8 cellular contexts compared by ENCODE assay signal in the genomic region with DNA sequence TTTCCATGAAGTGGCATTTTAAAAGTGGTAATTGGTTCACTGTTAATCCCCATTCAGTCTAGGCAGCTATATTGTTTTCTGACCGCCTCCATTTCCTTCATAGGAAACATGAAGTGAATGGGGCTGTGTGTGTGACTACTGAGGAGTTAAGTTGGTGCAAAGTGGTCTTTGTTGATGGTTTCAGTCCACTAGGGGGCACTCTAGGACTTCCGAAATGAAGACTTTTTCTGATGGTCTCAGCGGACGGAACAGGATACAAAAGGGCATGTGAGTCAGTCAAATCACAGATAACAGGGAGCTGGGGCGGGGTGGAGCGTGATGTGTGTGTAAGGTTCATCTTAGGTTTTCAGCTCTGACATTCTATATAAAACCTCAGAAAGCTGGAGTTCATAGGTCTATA.
DNase-seq lines count a peak whose midpoint lies in the region; ATAC-seq, FAIRE-seq and TF ChIP-seq lines count a peak whose summit lies in the region.

No MANE protein-coding gene starts in this region.

- no peak overlapping the region for H3K27ac ChIP-seq in ascending aorta

- POLR2A ChIA-PET in AG04449 (lab: Yijun Ruan, JAX) = no interaction called here

- H3K36me3 ChIP-seq in ascending aorta = no peaks in the 10 kb centered on the region

- peaks cover 0 to 6% of the 10 kb centered on the region in 2 donors for H3K4me1 ChIP-seq in ascending aorta

- H3K4me3 ChIP-seq in AG04449 (ENCODE audit: low read depth, low read length) (no peak overlapping the region), ascending aorta (no peak overlapping the region)

- no peaks in the 10 kb centered on the region for H3K27me3 ChIP-seq in ascending aorta

- CTCF ChIA-PET in AG04449 (lab: Yijun Ruan, JAX) = interaction anchor here (1.1 to 1.2 kb wide), 2 partner anchors 13 to 68 kb away, joined by 3 read pairs; no protein-coding TSS in a partner anchor

- H3K9me3 ChIP-seq in ascending aorta = no peaks in the 10 kb centered on the region

- TF ChIP-seq CTCF in AG04449 (IDR thresholded peaks at IDR 0.05; ENCODE audit: insufficient read depth, low read length, missing control alignments) = peak; percentile 25
- peak in 2 of 3 experiments; percentile 34 to 39 for TF ChIP-seq CTCF in ascending aorta (IDR thresholded peaks at IDR 0.05)

- intact Hi-C loops in ascending aorta (cut with DNase I) = loop anchor here (10.0 kb wide), 1 partner anchor 181 kb away; no protein-coding TSS in a partner anchor

- no peak for ATAC-seq in GM19452 (IDR thresholded peaks at IDR 0.05; ENCODE audit: unreplicated experiment)

- FAIRE-seq in GM18507 (lab: Jason Lieb, UNC) = peak; percentile 64

- no peak for DNase-seq in AG04449 (ENCODE audit: low read depth, low spot score)
- no peak for DNase-seq in GM18507 (ENCODE audit: extremely low spot score, insufficient read length, low read depth)
- peak; percentile 71 for DNase-seq in MV-4-11 (lab: John Stamatoyannopoulos, UW)
- peak; percentile 11 to 92 (median 53) for DNase-seq in T-helper 2 cell
- DNase-seq in ascending aorta (ENCODE audit: low spot score in 2 of 2) = peak in 1 of 2 donors; percentile 73
- peak; percentile 73 for DNase-seq in inferior parietal cortex (ENCODE audit: extremely low spot score)
- DNase-seq in stimulated activated CD4-positive, alpha-beta T cell treated with anti-CD3 and anti-CD28 coated beads, Interleukin-2, amount 100 ng/mL, for 48 hours = peak; percentile 67 to 77

Comparison
In these comparisons a context has a peak if more than half of its experiments do, and no peak if none do; other contexts are left out.
1. DNase-seq: peak in MV-4-11 (single experiment), T-helper 2 cell (5 of 5), inferior parietal cortex (single experiment) and stimulated activated CD4-positive, alpha-beta T cell treated with anti-CD3 and anti-CD28 coated beads, Interleukin-2, amount 100 ng/mL, for 48 hours (2 of 2); none in AG04449 (single experiment) and GM18507 (single experiment).